Comparison of ENCODE assay signal across 8 cellular contexts in genomic region chr5:82356808-82357671, GRCh38.
DNase-seq lines count a peak whose midpoint lies in the region; ATAC-seq and TF ChIP-seq lines count a peak whose summit lies in the region.

No MANE protein-coding gene starts in this region.

- H3K9me3 ChIP-seq in mesodermal cell (ENCODE audit: control insufficient read depth, low read length) = no peaks in the 10 kb centered on the region

- no peaks in the 10 kb centered on the region for H3K36me3 ChIP-seq in mesodermal cell (ENCODE audit: control insufficient read depth, insufficient read depth, low read length)

- H3K4me3 Mint-ChIP-seq in stimulated activated naive B cell treated with anti-CD40 and anti-IgM and Interleukin-4, amounts not matched to agents 10 μg/mL and 1 μg/mL and 100 μg/mL, for 72 hours = peak overlapping the region in 1 of 2 donors; percentile 11
- no peak overlapping the region for H3K4me3 Mint-ChIP-seq in progenitor cell of endocrine pancreas (ENCODE audit: low read depth)

- peak; percentile 83 for ATAC-seq in HG03442 (IDR thresholded peaks at IDR 0.05; ENCODE audit: unreplicated experiment)
- ATAC-seq in stimulated activated naive B cell treated with anti-CD40 and anti-IgM and Interleukin-4, amounts not matched to agents 10 μg/mL and 1 μg/mL and 100 μg/mL, for 72 hours (replicated peaks) = peak; percentile 66 to 76

- 65 to 72% methylated on average over 11 to 12 of the region's 14 CpGs for WGBS in mesodermal cell (ENCODE audit: insufficient coverage in 2 of 2), 2 experiments

- no peaks in the 10 kb centered on the region for H3K9me3 Mint-ChIP-seq in stimulated activated naive B cell treated with anti-CD40 and anti-IgM and Interleukin-4, amounts not matched to agents 10 μg/mL and 1 μg/mL and 100 μg/mL, for 72 hours
- no peaks in the 10 kb centered on the region for H3K9me3 Mint-ChIP-seq in progenitor cell of endocrine pancreas (ENCODE audit: low read depth)

- H3K27ac Mint-ChIP-seq in stimulated activated naive B cell treated with anti-CD40 and anti-IgM and Interleukin-4, amounts not matched to agents 10 μg/mL and 1 μg/mL and 100 μg/mL, for 72 hours = no peak overlapping the region
- H3K27ac Mint-ChIP-seq in progenitor cell of endocrine pancreas = no peak overlapping the region

- peaks cover 5 to 8% of the 10 kb centered on the region in 2 donors for H3K4me1 Mint-ChIP-seq in stimulated activated naive B cell treated with anti-CD40 and anti-IgM and Interleukin-4, amounts not matched to agents 10 μg/mL and 1 μg/mL and 100 μg/mL, for 72 hours
- peaks cover 25% of the 10 kb centered on the region for H3K4me1 Mint-ChIP-seq in progenitor cell of endocrine pancreas (ENCODE audit: low read depth)

- H3K4me3 ChIP-seq in cardiac fibroblast (replicated peaks in 1 of 2; ENCODE audit: low read depth in 2 of 2, low read length in 2 of 2) (no peak overlapping the region), mesodermal cell (ENCODE audit: extremely low read depth, insufficient read depth, low read length, poor library complexity, severe bottlenecking) (no peak overlapping the region)

- H3K27ac ChIP-seq in mesodermal cell (ENCODE audit: low read depth, low read length, severe bottlenecking) = peak overlapping the region; percentile 55

- in situ Hi-C loops in GM13976 (cut with MboI; ENCODE audit: low sequenced_read_pairs, unreplicated experiment) = loop anchor here (10.0 kb wide), 2 partner anchors 1118 to 1208 kb away; partner anchors contain the start of gene VCAN

- H3K27me3 Mint-ChIP-seq in stimulated activated naive B cell treated with anti-CD40 and anti-IgM and Interleukin-4, amounts not matched to agents 10 μg/mL and 1 μg/mL and 100 μg/mL, for 72 hours = peaks cover 4 to 8% of the 10 kb centered on the region in 2 donors
- peaks cover 7% of the 10 kb centered on the region for H3K27me3 Mint-ChIP-seq in progenitor cell of endocrine pancreas

- DNase-seq in GM13976 (ENCODE audit: low spot score) = peak; percentile 19
- peak in 3 of 4 experiments; percentile 3 to 39 (median 31) for DNase-seq in activated CD4-positive, CD25-positive, alpha-beta regulatory T cell (lab: John Stamatoyannopoulos, UW)
- peak; percentile 94 to 99 for DNase-seq in cardiac fibroblast (ENCODE audit: low read depth in 2 of 2)
- no peak for DNase-seq in stimulated activated naive B cell treated with anti-CD40 and anti-IgM and Interleukin-4, amounts not matched to agents 10 μg/mL and 1 μg/mL and 100 μg/mL, for 72 hours
- DNase-seq in NCI-H510A treated with DMSO at 0.1 percent for 48 hours (lab: John Stamatoyannopoulos, UW) = no peak
- DNase-seq in progenitor cell of endocrine pancreas (ENCODE audit: low spot score, unreplicated experiment) = no peak

- TF ChIP-seq CTCF in GM13976 (IDR thresholded peaks at IDR 0.05; ENCODE audit: borderline replicate concordance, control extremely low read depth, extremely low read depth, insufficient read depth, missing control alignments) (no peak), cardiac fibroblast (IDR thresholded peaks at IDR 0.05; ENCODE audit: low read depth, low read length) (no peak), progenitor cell of endocrine pancreas (IDR thresholded peaks at IDR 0.05; ENCODE audit: unreplicated experiment) (no peak)

- H3K36me3 Mint-ChIP-seq in stimulated activated naive B cell treated with anti-CD40 and anti-IgM and Interleukin-4, amounts not matched to agents 10 μg/mL and 1 μg/mL and 100 μg/mL, for 72 hours = no peaks in the 10 kb centered on the region
- no peaks in the 10 kb centered on the region for H3K36me3 Mint-ChIP-seq in progenitor cell of endocrine pancreas (ENCODE audit: insufficient read depth)

- H3K4me1 ChIP-seq in mesodermal cell (ENCODE audit: control insufficient read depth, insufficient read depth, low read length, poor library complexity, severe bottlenecking) = peaks cover 14% of the 10 kb centered on the region

Comparison
In these comparisons a context has a peak if more than half of its experiments do, and no peak if none do; other contexts are left out.
1. DNase-seq: peak in GM13976 (single experiment), activated CD4-positive, CD25-positive, alpha-beta regulatory T cell (3 of 4) and cardiac fibroblast (2 of 2); none in stimulated activated naive B cell treated with anti-CD40 and anti-IgM and Interleukin-4, amounts not matched to agents 10 μg/mL and 1 μg/mL and 100 μg/mL, for 72 hours (single experiment), NCI-H510A treated with DMSO at 0.1 percent for 48 hours (single experiment) and progenitor cell of endocrine pancreas (single experiment).